In the genomic region with DNA sequence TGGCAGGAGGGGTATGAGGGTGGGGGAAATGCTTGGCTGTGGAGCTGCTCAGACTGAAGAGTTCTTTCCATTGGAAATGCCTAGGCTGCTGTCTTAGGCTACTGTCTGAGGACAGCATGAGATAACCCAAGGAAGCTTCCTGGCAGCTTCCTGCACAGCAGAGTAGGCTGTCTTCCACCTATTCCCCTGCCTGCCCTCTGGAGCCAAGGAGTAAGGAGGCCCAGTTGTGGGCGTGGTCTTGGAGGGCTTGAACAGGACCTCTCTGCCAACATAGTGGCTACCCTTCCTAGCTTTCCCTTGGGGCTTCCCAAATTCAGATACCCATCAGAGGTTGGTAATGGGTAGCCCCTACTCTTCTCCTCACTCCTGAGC, we compare ENCODE assay signal across 21 cellular contexts. TPM values are rescaled to one million over a fixed set of nuclear protein-coding genes. Genes with fewer than 3 reads are reported as not detected.
A peak's percentile ranks its signal among the peaks of the same experiment; 100 is the strongest.
DNase-seq lines count a peak whose midpoint lies in the region; ATAC-seq and TF ChIP-seq lines count a peak whose summit lies in the region.
"Had no signal": no experiment of that assay in that cellular context is flagged by ENCODE, and none has a peak within 500 bp of the region (broad histone marks: within the 10 kb centered on the region; RNA-seq: fewer than 3 reads in every experiment).

No MANE protein-coding gene starts in this region.

- no peak overlapping the region for H3K4me2 ChIP-seq in IMR-90 (ENCODE audit: low read depth, low read length)

- no peak overlapping the region for H3K18ac ChIP-seq in IMR-90 (ENCODE audit: low read depth, low read length)

- H3K4me3 Mint-ChIP-seq in brain (no peak overlapping the region), nephron (peak overlapping the region in 1 of 3 experiments; percentile 35)
- H3K4me3 Mint-ChIP-seq: activated CD4-positive, alpha-beta memory T cell treated with anti-CD3 and anti-CD28 coated beads, Interleukin-2, amount 10 ng/mL, durations not matched to agents 7 days and 5 days; stimulated activated naive CD8-positive, alpha-beta T cell treated with anti-CD3 and anti-CD28 coated beads, Interleukin-15, amount 100 ng/mL, for 72 hours had no signal

- H2BK15ac ChIP-seq in IMR-90 (ENCODE audit: low read depth, low read length): no peak overlapping the region

- dilution Hi-C loops in IMR-90 (cut with HindIII; ENCODE audit: low sequenced_read_pairs, unreplicated experiment): no loop called here

- H3K4me3 ChIP-seq in IMR-90 (ENCODE audit: insufficient read depth, low read depth, low read length): no peak overlapping the region
- no peak overlapping the region for H3K4me3 ChIP-seq in suprapubic skin
- no peak overlapping the region for H3K4me3 ChIP-seq in upper lobe of left lung
- H3K4me3 ChIP-seq: mucosa of descending colon, SJCRH30 had no signal

- intact Hi-C loops in IMR-90 (cut with micrococcal nuclease): no loop called here

- no CpG with 5 or more reads among the region's 1 CpG for WGBS in IMR-90 (ENCODE audit: extremely low coverage in 2 of 2, insufficient read length in 1 of 2), 2 experiments
- WGBS in suprapubic skin: 50% methylated on average over 1 of the region's 1 CpG
- WGBS in upper lobe of left lung, 2 donors: 67 to 88% methylated on average over 1 of the region's 1 CpG

- H2BK120ac ChIP-seq in IMR-90 (ENCODE audit: low read depth, low read length): no peak overlapping the region; the same call in 1 of the 2 replicates

- H3K27ac Mint-ChIP-seq in brain (peak overlapping the region in 4 of 5 experiments; percentile 43 to 96 (median 89)), nephron (peak overlapping the region in 2 of 3 experiments; percentile 10 to 92)
- H3K27ac Mint-ChIP-seq: activated CD4-positive, alpha-beta memory T cell treated with anti-CD3 and anti-CD28 coated beads, Interleukin-2, amount 10 ng/mL, durations not matched to agents 7 days and 5 days; CD8-positive, alpha-beta memory T cell had no signal

- no peak for TF ChIP-seq CTCF in IMR-90 (conservative IDR thresholded peaks at IDR 0.05; ENCODE audit: low read depth, low read length)
- no peak for TF ChIP-seq CTCF in brain (conservative IDR thresholded peaks at IDR 0.05)
- no peak for TF ChIP-seq CTCF in nephron (IDR thresholded peaks at IDR 0.05; ENCODE audit: unreplicated experiment in 3 of 3)
- TF ChIP-seq CTCF in suprapubic skin (IDR thresholded peaks at IDR 0.05): no peak
- TF ChIP-seq CTCF in upper lobe of left lung (IDR thresholded peaks at IDR 0.05): no peak

- H3K9me3 Mint-ChIP-seq in brain (no peaks in the 10 kb centered on the region), nephron (no peaks in the 10 kb centered on the region)
- H3K9me3 Mint-ChIP-seq: activated CD4-positive, alpha-beta memory T cell treated with anti-CD3 and anti-CD28 coated beads, Interleukin-2, amount 10 ng/mL, durations not matched to agents 7 days and 5 days; CD8-positive, alpha-beta memory T cell; stimulated activated naive CD8-positive, alpha-beta T cell treated with anti-CD3 and anti-CD28 coated beads, Interleukin-15, amount 100 ng/mL, for 72 hours had no signal

- DNase-seq in IMR-90: no peak
- no peak for DNase-seq in suprapubic skin (ENCODE audit: low spot score in 2 of 2)
- no peak for DNase-seq in hepatic stellate cell (ENCODE audit: low spot score)
- no peak for DNase-seq in NCI-H526 (lab: John Stamatoyannopoulos, UW)
- DNase-seq in upper lobe of left lung: no peak
- DNase-seq: activated CD4-positive, alpha-beta memory T cell treated with anti-CD3 and anti-CD28 coated beads, Interleukin-2, amount 10 ng/mL, durations not matched to agents 7 days and 5 days; activated naive CD4-positive, alpha-beta T cell; anterior cingulate cortex; CD8-positive, alpha-beta memory T cell; DMS53; foreskin keratinocyte; kidney glomerular epithelial cell; mucosa of descending colon; NCI-H748 treated with DMSO at 0.1 percent for 48 hours; SJCRH30; stimulated activated CD4-positive, alpha-beta T cell treated with anti-CD3 and anti-CD28 coated beads, Interleukin-2, amount 100 ng/mL, for 24 hours; stimulated activated naive CD8-positive, alpha-beta T cell treated with anti-CD3 and anti-CD28 coated beads, Interleukin-15, amount 100 ng/mL, for 72 hours had no signal

- no peak overlapping the region for H4K91ac ChIP-seq in IMR-90 (ENCODE audit: insufficient read depth, low read depth, low read length)

- no peak for TF ChIP-seq EP300 in suprapubic skin (IDR thresholded peaks at IDR 0.05)
- TF ChIP-seq EP300 in upper lobe of left lung (IDR thresholded peaks at IDR 0.05): no peak

- ATAC-seq in IMR-90 (ENCODE audit: low read depth): no peak
- ATAC-seq in upper lobe of left lung (ENCODE audit: low FRiP score in 2 of 2): no peak
- ATAC-seq: HepG2; mucosa of descending colon; stimulated activated naive CD8-positive, alpha-beta T cell treated with anti-CD3 and anti-CD28 coated beads, Interleukin-15, amount 100 ng/mL, for 72 hours had no signal

- no peak overlapping the region for H2BK5ac ChIP-seq in IMR-90 (ENCODE audit: low read depth, low read length, poor library complexity, severe bottlenecking)

- H3K9me3 ChIP-seq in IMR-90 (ENCODE audit: control insufficient read depth, insufficient read depth, low read length) (no peaks in the 10 kb centered on the region), suprapubic skin (no peaks in the 10 kb centered on the region), upper lobe of left lung (no peaks in the 10 kb centered on the region)
- H3K9me3 ChIP-seq: mucosa of descending colon, SJCRH30 had no signal

- no TSS peak for BruUV-seq in IMR-90 (replicated peaks; lab: Mats Ljungman, UMichigan)

- CTCF ChIA-PET in IMR-90 (lab: Yijun Ruan, JAX): no interaction called here

- H3K79me1 ChIP-seq in IMR-90 (ENCODE audit: low read depth in 1 of 2, low read length in 2 of 2): peaks cover 53 to 95% of the 10 kb centered on the region in 2 experiments

- peaks cover 41% of the 10 kb centered on the region for H3K9me1 ChIP-seq in IMR-90 (ENCODE audit: insufficient read depth, low read length)

- peaks cover 20% of the 10 kb centered on the region for H3K4me1 ChIP-seq in IMR-90 (ENCODE audit: control insufficient read depth, insufficient read depth, low read length)
- peaks cover 61% of the 10 kb centered on the region for H3K4me1 ChIP-seq in suprapubic skin
- H3K4me1 ChIP-seq in upper lobe of left lung: peaks cover 35 to 61% (median 49%) of the 10 kb centered on the region in 4 donors
- H3K4me1 ChIP-seq: SJCRH30 had no signal

- no peak overlapping the region for H3K4ac ChIP-seq in IMR-90 (ENCODE audit: low read depth, low read length)

- H2BK20ac ChIP-seq in IMR-90 (ENCODE audit: low read depth, low read length): no peak overlapping the region

- POLR2A ChIA-PET in IMR-90 (lab: Charles Lee; ENCODE audit: unreplicated experiment): interaction anchor here (1.2 kb wide), 1 partner anchor 11 kb away, joined by 3 read pairs; no protein-coding TSS in a partner anchor

- H3K27ac ChIP-seq in IMR-90 (ENCODE audit: insufficient read depth, low read length) (no peak overlapping the region), suprapubic skin (peak overlapping the region; percentile 10), upper lobe of left lung (peak overlapping the region in 2 of 4 donors; percentile 65 to 76)
- H3K27ac ChIP-seq: foreskin keratinocyte, SJCRH30 had no signal

- in situ Hi-C loops in IMR-90 (cut with MboI; ENCODE audit: low sequenced_read_pairs): no loop called here

- peak overlapping the region; percentile 54; the same call in 1 of the 2 replicates for H3K14ac ChIP-seq in IMR-90 (replicated peaks; ENCODE audit: low read depth, low read length)

- H3K36me3 ChIP-seq in IMR-90 (ENCODE audit: control insufficient read depth, insufficient read depth, low read length) (peaks cover 86% of the 10 kb centered on the region), suprapubic skin (peaks cover 41% of the 10 kb centered on the region), upper lobe of left lung (peaks cover 0 to 89% (median 27%) of the 10 kb centered on the region in 4 donors)

- H3K4me1 Mint-ChIP-seq in brain (peaks cover 50% of the 10 kb centered on the region), nephron (peaks cover 57% of the 10 kb centered on the region)
- H3K4me1 Mint-ChIP-seq: activated CD4-positive, alpha-beta memory T cell treated with anti-CD3 and anti-CD28 coated beads, Interleukin-2, amount 10 ng/mL, durations not matched to agents 7 days and 5 days had no signal

- H4K5ac ChIP-seq in IMR-90 (ENCODE audit: low read depth, low read length): 0 out of 2 replicates have a peak overlapping the region, but pooled peaks have one; percentile 5

- no peak overlapping the region for H3K9ac ChIP-seq in IMR-90 (ENCODE audit: low read depth, low read length)

- H4K20me1 ChIP-seq in IMR-90 (ENCODE audit: insufficient read depth, low read length): peaks cover 70% of the 10 kb centered on the region

- peak overlapping the region; percentile 47; the same call in 1 of the 2 replicates for H2AK5ac ChIP-seq in IMR-90 (ENCODE audit: low read depth, low read length)

- no peak overlapping the region for H2AFZ ChIP-seq in IMR-90 (replicated peaks; ENCODE audit: low read length, poor library complexity)

- peak overlapping the region; percentile 23; the same call in 1 of the 2 replicates for H3K23ac ChIP-seq in IMR-90 (ENCODE audit: low read depth, low read length)

- TF ChIP-seq RAD21 in IMR-90 (IDR thresholded peaks at IDR 0.05; ENCODE audit: low read length): no peak

- H3K27me3 Mint-ChIP-seq in brain (peaks cover 5% of the 10 kb centered on the region), nephron (ENCODE audit: low read depth) (no peaks in the 10 kb centered on the region)
- H3K27me3 Mint-ChIP-seq: stimulated activated naive CD8-positive, alpha-beta T cell treated with anti-CD3 and anti-CD28 coated beads, Interleukin-15, amount 100 ng/mL, for 72 hours had no signal

- H3K27me3 ChIP-seq in IMR-90 (ENCODE audit: control insufficient read depth, insufficient read depth, low read length) (no peaks in the 10 kb centered on the region), suprapubic skin (no peaks in the 10 kb centered on the region), upper lobe of left lung (no peaks in the 10 kb centered on the region)
- H3K27me3 ChIP-seq: foreskin keratinocyte, SJCRH30 had no signal

- H2AK9ac ChIP-seq in IMR-90 (replicated peaks; ENCODE audit: low read depth, low read length, poor library complexity): no peak overlapping the region

- H3K56ac ChIP-seq in IMR-90 (ENCODE audit: extremely low read depth, insufficient read depth, low read length): no peak overlapping the region

- H4K8ac ChIP-seq in IMR-90 (ENCODE audit: low read depth in 2 of 2, low read length in 2 of 2): no peak overlapping the region

- TF ChIP-seq POLR2A in IMR-90 (IDR thresholded peaks at IDR 0.05; ENCODE audit: low read depth, low read length) (no peak; the same call in 1 of the 2 replicates), suprapubic skin (IDR thresholded peaks at IDR 0.05) (no peak), upper lobe of left lung (IDR thresholded peaks at IDR 0.05) (no peak)

- peaks cover 55% of the 10 kb centered on the region for H3K36me3 Mint-ChIP-seq in brain
- H3K36me3 Mint-ChIP-seq in nephron (ENCODE audit: low read depth): peaks cover 66% of the 10 kb centered on the region
- H3K36me3 Mint-ChIP-seq: CD8-positive, alpha-beta memory T cell had no signal

RNA-seq across cellular contexts. Expression of gene PHLDB1, which starts 25.9 kb away (rescaled TPM):
- 40.0 and 41.7 TPM in 2 replicates for total RNA-seq in IMR-90 (2012; rRNA removed)
- 90.4 and 96.4 TPM in 2 replicates for polyA plus RNA-seq in IMR-90 (2012; rRNA removed)
- polyA plus RNA-seq in IMR-90 (2012; cell fraction: cytosol; rRNA removed): 60.4 and 83.0 TPM in 2 replicates
- 350 and 414 TPM in 2 replicates for polyA plus RNA-seq in IMR-90 (2012; cell fraction: nucleus; rRNA removed; ENCODE audit: low replicate concordance)
- 85.1 TPM for polyA plus RNA-seq in brain (ENCODE audit: insufficient read depth, low read depth, low replicate concordance)
- total RNA-seq in suprapubic skin: 100 to 1,000 TPM in 2 of 4 donors, 10 to 100 TPM in 2; 48.7 to 117 (median 77.3) TPM
- 100 to 1,000 TPM in 3 of 6 donors, 10 to 100 TPM in 3; 45.5 to 188 (median 100) TPM for total RNA-seq in upper lobe of left lung

RNA-seq across cellular contexts. Expression of gene TREH, which starts 46.1 kb away (rescaled TPM):
- not detected in 2 replicates for total RNA-seq in IMR-90 (2012; rRNA removed)
- polyA plus RNA-seq in IMR-90 (2012; rRNA removed): not detected in 2 replicates
- polyA plus RNA-seq in IMR-90 (2012; cell fraction: cytosol; rRNA removed): not detected in 2 replicates
- polyA plus RNA-seq in IMR-90 (2012; cell fraction: nucleus; rRNA removed; ENCODE audit: low replicate concordance): not detected in 2 replicates
- not detected for polyA plus RNA-seq in brain (ENCODE audit: insufficient read depth, low read depth, low replicate concordance)
- total RNA-seq in suprapubic skin: not detected
- total RNA-seq in upper lobe of left lung: 1 to 10 TPM in 1 of 6 donors, under 1 TPM in 2, not detected in 3; 0.17 to 1.0 (median 0.89) TPM
- total RNA-seq: activated CD4-positive, alpha-beta memory T cell treated with anti-CD3 and anti-CD28 coated beads, Interleukin-2, amount 10 ng/mL, durations not matched to agents 7 days and 5 days; CD8-positive, alpha-beta memory T cell; foreskin keratinocyte; SJCRH30; T-helper 2 cell treated with Interferon-gamma antibody and Interleukin-4, amounts not matched to agents 100 ng/mL and 5 ng/mL, for 36 hours had no signal
- polyA plus RNA-seq: CD8-positive, alpha-beta memory T cell had no signal
